8 cellular contexts compared by ENCODE assay signal in genomic region chr7:84196007-84196551, GRCh38. TPM values are rescaled to one million over a fixed set of nuclear protein-coding genes. Genes with fewer than 3 reads are reported as not detected.
DNase-seq lines count a peak whose midpoint lies in the region; ATAC-seq and TF ChIP-seq lines count a peak whose summit lies in the region.

No MANE protein-coding gene starts in this region.

- no peaks in the 10 kb centered on the region for H3K9me3 ChIP-seq in PC-3 (ENCODE audit: low read length)

- POLR2A ChIA-PET in PC-3 (lab: Charles Lee; ENCODE audit: unreplicated experiment), result no interaction called here

- H3K36me3 Mint-ChIP-seq in stimulated activated effector memory CD8-positive, alpha-beta T cell treated with anti-CD3 and anti-CD28 coated beads, Interleukin-12 subunit alpha, Interleukin-12 subunit beta, amount 100 ng/mL, for 72 hours, result no peaks in the 10 kb centered on the region

- intact Hi-C loops in PC-3 (cut with micrococcal nuclease), result loop anchor here (10.0 kb wide), 1 partner anchor 419 kb away; no protein-coding TSS in a partner anchor

- H3K9ac ChIP-seq in PC-3 (ENCODE audit: low read length), result no peak overlapping the region

- H3K27ac ChIP-seq in PC-3 (ENCODE audit: low read length), result peak overlapping the region; percentile 94

- no TSS peak for BruUV-seq in PC-3 (replicated peaks; lab: Mats Ljungman, UMichigan)

- no peaks in the 10 kb centered on the region for H3K27me3 ChIP-seq in PC-3 (ENCODE audit: low read length)

- H3K4me3 ChIP-seq in PC-3 (ENCODE audit: low read length), result peak overlapping the region; percentile 79; the same call in 1 of the 2 replicates
- H3K4me3 ChIP-seq in fibroblast of mammary gland (ENCODE audit: control insufficient read depth, low read depth, low read length), result peak overlapping the region; percentile 5

- peaks cover 40% of the 10 kb centered on the region for H3K4me1 ChIP-seq in PC-3 (ENCODE audit: insufficient read depth, low read length)

- peaks cover 38% of the 10 kb centered on the region for H3K79me2 ChIP-seq in PC-3 (ENCODE audit: low read length)

- no peaks in the 10 kb centered on the region for H3K9me2 ChIP-seq in PC-3 (replicated peaks; ENCODE audit: low read length)

- TF ChIP-seq CTCF in PC-3 (conservative IDR thresholded peaks at IDR 0.05; ENCODE audit: low read depth, low read length) (no peak), fibroblast of mammary gland (conservative IDR thresholded peaks at IDR 0.05; ENCODE audit: control insufficient read depth, insufficient read depth, low read depth, low read length) (no peak), omental fat pad (IDR thresholded peaks at IDR 0.05) (no peak)

- H4K20me1 ChIP-seq in PC-3 (ENCODE audit: low read length), result no peaks in the 10 kb centered on the region

- DNase-seq in DMS114 treated with DMSO at 0.1 percent for 48 hours (lab: John Stamatoyannopoulos, UW; ENCODE audit: unreplicated experiment) (peak; percentile 66), PC-3 (no peak), fibroblast of mammary gland (ENCODE audit: low read depth) (peak; percentile 50), omental fat pad (ENCODE audit: low spot score) (no peak)
- DNase-seq in activated effector memory CD4-positive, alpha-beta T cell treated with anti-CD3 and anti-CD28 coated beads, Interleukin-2, amount 50 U/mL, for 16 hours, result no peak
- no peak for DNase-seq in effector CD8-positive, alpha-beta T cell (lab: John Stamatoyannopoulos, UW)
- DNase-seq in stimulated activated effector memory CD8-positive, alpha-beta T cell treated with anti-CD3 and anti-CD28 coated beads, Interleukin-12 subunit alpha, Interleukin-12 subunit beta, amount 100 ng/mL, for 72 hours (ENCODE audit: low spot score in 2 of 2), result no peak
- no peak for DNase-seq in activated CD4-positive, alpha-beta T cell treated with anti-CD3 and anti-CD28 coated beads for 48 hours

- H3K27ac Mint-ChIP-seq in stimulated activated effector memory CD8-positive, alpha-beta T cell treated with anti-CD3 and anti-CD28 coated beads, Interleukin-12 subunit alpha, Interleukin-12 subunit beta, amount 100 ng/mL, for 72 hours, result no peak overlapping the region

- H3K36me3 ChIP-seq in PC-3 (ENCODE audit: low read depth, low read length), result no peaks in the 10 kb centered on the region

- no peaks in the 10 kb centered on the region for H3K4me1 Mint-ChIP-seq in stimulated activated effector memory CD8-positive, alpha-beta T cell treated with anti-CD3 and anti-CD28 coated beads, Interleukin-12 subunit alpha, Interleukin-12 subunit beta, amount 100 ng/mL, for 72 hours

- CTCF ChIA-PET in PC-3 (lab: Charles Lee), result no interaction called here

- peak overlapping the region; percentile 81 for H3K4me2 ChIP-seq in PC-3 (ENCODE audit: low read length)

- peak overlapping the region; percentile 62 for H2AFZ ChIP-seq in PC-3 (ENCODE audit: low read length)

- H3F3A ChIP-seq in PC-3 (ENCODE audit: low read length, unreplicated experiment), result no peaks in the 10 kb centered on the region

- ATAC-seq in PC-3 (no peak), omental fat pad (ENCODE audit: low FRiP score) (peak; percentile 63)
- ATAC-seq in stimulated activated effector memory CD8-positive, alpha-beta T cell treated with anti-CD3 and anti-CD28 coated beads, Interleukin-12 subunit alpha, Interleukin-12 subunit beta, amount 100 ng/mL, for 72 hours, result no peak

- peaks cover 6% of the 10 kb centered on the region for H3K9me3 Mint-ChIP-seq in stimulated activated effector memory CD8-positive, alpha-beta T cell treated with anti-CD3 and anti-CD28 coated beads, Interleukin-12 subunit alpha, Interleukin-12 subunit beta, amount 100 ng/mL, for 72 hours

- no peak overlapping the region for H3K4me3 Mint-ChIP-seq in stimulated activated effector memory CD8-positive, alpha-beta T cell treated with anti-CD3 and anti-CD28 coated beads, Interleukin-12 subunit alpha, Interleukin-12 subunit beta, amount 100 ng/mL, for 72 hours

RNA-seq across cellular contexts. Expression of gene SEMA3A, which starts 1.5 kb away (rescaled TPM):
- total RNA-seq in PC-3 (2014; rRNA removed) (13.7 and 16.9 TPM in 2 replicates), omental fat pad (10 to 100 TPM in 1 of 4 donors, 1 to 10 TPM in 3; 4.3 to 11.4 (median 7.4) TPM)

Comparison
In these comparisons a context has a peak if more than half of its experiments do, and no peak if none do; other contexts are left out.
1. DNase-seq: peak in DMS114 treated with DMSO at 0.1 percent for 48 hours (single experiment) and fibroblast of mammary gland (single experiment); none in PC-3 (single experiment), omental fat pad (single experiment), activated effector memory CD4-positive, alpha-beta T cell treated with anti-CD3 and anti-CD28 coated beads, Interleukin-2, amount 50 U/mL, for 16 hours (single experiment), effector CD8-positive, alpha-beta T cell (single experiment), stimulated activated effector memory CD8-positive, alpha-beta T cell treated with anti-CD3 and anti-CD28 coated beads, Interleukin-12 subunit alpha, Interleukin-12 subunit beta, amount 100 ng/mL, for 72 hours (0 of 2) and activated CD4-positive, alpha-beta T cell treated with anti-CD3 and anti-CD28 coated beads for 48 hours (single experiment).